Comparison of ENCODE assay signal across 11 cellular contexts in the genomic region with DNA sequence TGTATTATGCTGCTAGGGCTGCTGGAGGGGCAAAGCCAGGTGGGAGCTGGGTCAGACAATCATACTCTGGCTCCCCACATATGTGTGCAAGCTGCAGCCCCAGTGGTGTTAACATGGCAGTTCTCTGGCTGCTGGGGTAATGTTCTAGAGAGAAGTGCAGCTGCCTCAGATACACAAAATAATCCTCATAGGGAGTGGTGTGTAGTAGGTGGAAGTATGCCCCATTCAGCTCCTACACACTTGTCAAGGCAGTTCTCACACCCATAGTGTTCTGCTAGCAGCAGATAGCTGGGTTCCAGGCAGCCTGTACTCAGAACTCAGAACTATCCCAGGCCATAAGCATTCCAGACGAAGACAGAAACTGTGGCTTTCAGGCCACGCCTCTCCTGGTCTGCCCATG.
"Had no signal": no experiment of that assay in that cellular context is flagged by ENCODE, and none has a peak within 500 bp of the region (broad histone marks: within the 10 kb centered on the region; RNA-seq: fewer than 3 reads in every experiment).

No MANE protein-coding gene starts in this region.

- H3K4me1 Mint-ChIP-seq: GM23338, H9 had no signal

- DNase-seq: GM23248, GOT3, H7, H9, HCEC 1CT, HFFc6 had no signal

- H3K36me3 ChIP-seq: HAP-1 had no signal

- H3K9me3 ChIP-seq: HAP-1 had no signal

- H3K27ac Mint-ChIP-seq: GM23338, HFFc6 had no signal

- H3K27ac ChIP-seq: GM23248 had no signal

- FAIRE-seq: H1, H54 had no signal

- H3K9ac ChIP-seq: GM23248 had no signal

- H3K4me3 ChIP-seq: GM23248, GM23338, HAP-1 had no signal

- H3K4me2 ChIP-seq: GM23338 had no signal

- ATAC-seq: GM23338, HCT116 had no signal

- H3K4me1 ChIP-seq: HAP-1 had no signal

- H3K4me3 Mint-ChIP-seq: GM23338, H9, HFFc6 had no signal

- H2AFZ ChIP-seq: GM23248, GM23338 had no signal
